ENCODE assay signal across 10 cellular contexts in genomic region chr1:150925080-150925479, GRCh38. TPM values are rescaled to one million over a fixed set of nuclear protein-coding genes. Genes with fewer than 3 reads are reported as not detected.
DNase-seq lines count a peak whose midpoint lies in the region; ATAC-seq and TF ChIP-seq lines count a peak whose summit lies in the region.
"Had no signal": no experiment of that assay in that cellular context is flagged by ENCODE, and none has a peak within 500 bp of the region (broad histone marks: within the 10 kb centered on the region; RNA-seq: fewer than 3 reads in every experiment).

No MANE protein-coding gene starts in this region.

- H3K9me3 Mint-ChIP-seq in activated CD4-positive, alpha-beta T cell treated with anti-CD3 and anti-CD28 coated beads, Interleukin-2, amount 10 ng/mL, durations not matched to agents 7 days and 5 days: peaks cover 3% of the 10 kb centered on the region

- DNase-seq in activated CD4-positive, alpha-beta T cell treated with anti-CD3 and anti-CD28 coated beads for 48 hours: peak; percentile 5
- DNase-seq in activated CD4-positive, alpha-beta T cell treated with anti-CD3 and anti-CD28 coated beads, Interleukin-2, amount 50 U/mL, for 1 hour: no peak
- DNase-seq in activated CD4-positive, alpha-beta T cell treated with anti-CD3 and anti-CD28 coated beads, Interleukin-2, amount 10 ng/mL, durations not matched to agents 7 days and 5 days: peak; percentile 22
- DNase-seq in kidney epithelial cell (ENCODE audit: low read depth): no peak
- DNase-seq in stomach: no peak
- DNase-seq: SK-N-SH had no signal

- peak overlapping the region; percentile 98 for H3K27ac Mint-ChIP-seq in activated CD4-positive, alpha-beta T cell treated with anti-CD3 and anti-CD28 coated beads, Interleukin-2, amount 10 ng/mL, durations not matched to agents 7 days and 5 days

- peaks cover 8 to 28% (median 18%) of the 10 kb centered on the region in 4 donors for H3K4me1 ChIP-seq in stomach

- H3K4me3 ChIP-seq in kidney epithelial cell (ENCODE audit: low read depth, low read length): peak overlapping the region; percentile 84
- peak overlapping the region; percentile 68 to 93 (median 76) for H3K4me3 ChIP-seq in stomach

- peak overlapping the region; percentile 97 for H3K4me3 Mint-ChIP-seq in activated CD4-positive, alpha-beta T cell treated with anti-CD3 and anti-CD28 coated beads, Interleukin-2, amount 10 ng/mL, durations not matched to agents 7 days and 5 days

- TF ChIP-seq POLR2A in stomach (IDR thresholded peaks at IDR 0.05): no peak

- H3K27ac ChIP-seq in stomach: peak overlapping the region in 2 of 5 donors; percentile 90

- CTCF ChIA-PET in activated CD4-positive, alpha-beta T cell treated with anti-CD3 and anti-CD28 coated beads, Interleukin-2, amount 10 ng/mL, durations not matched to agents 7 days and 5 days (lab: Charles Lee): interaction anchor here (0.6 kb wide), 1 partner anchor 99 kb away, joined by 3 read pairs; no protein-coding TSS in a partner anchor

- 47 to 81% (median 78%) methylated on average over 22 to 23 of the region's 23 CpGs for WGBS in stomach, 5 donors

- H3K9me3 ChIP-seq in stomach: no peaks in the 10 kb centered on the region
- H3K9me3 ChIP-seq: SK-N-SH had no signal

- no peak for TF ChIP-seq CTCF in kidney epithelial cell (IDR thresholded peaks at IDR 0.05; ENCODE audit: insufficient read depth, low read length, poor library complexity, severe bottlenecking)
- no peak for TF ChIP-seq CTCF in stomach (IDR thresholded peaks at IDR 0.05)

- ATAC-seq in GM21717 (IDR thresholded peaks at IDR 0.05; ENCODE audit: unreplicated experiment) (no peak), GM21737 (IDR thresholded peaks at IDR 0.05; ENCODE audit: unreplicated experiment) (no peak), GM19467 (IDR thresholded peaks at IDR 0.05; ENCODE audit: unreplicated experiment) (no peak)

- no peak for TF ChIP-seq EP300 in stomach (IDR thresholded peaks at IDR 0.05)

- H3K4me1 Mint-ChIP-seq in activated CD4-positive, alpha-beta T cell treated with anti-CD3 and anti-CD28 coated beads, Interleukin-2, amount 10 ng/mL, durations not matched to agents 7 days and 5 days: peaks cover 34% of the 10 kb centered on the region

- H3K27me3 ChIP-seq in kidney epithelial cell (ENCODE audit: control insufficient read depth, insufficient read depth, low read length) (no peaks in the 10 kb centered on the region), stomach (no peaks in the 10 kb centered on the region)

- H3K36me3 Mint-ChIP-seq in activated CD4-positive, alpha-beta T cell treated with anti-CD3 and anti-CD28 coated beads, Interleukin-2, amount 10 ng/mL, durations not matched to agents 7 days and 5 days (ENCODE audit: low read depth): peaks cover 29% of the 10 kb centered on the region

- intact Hi-C loops in stomach (cut with DNase I; ENCODE audit: low total_unique reads): no loop called here

- no peaks in the 10 kb centered on the region for H3K27me3 Mint-ChIP-seq in activated CD4-positive, alpha-beta T cell treated with anti-CD3 and anti-CD28 coated beads, Interleukin-2, amount 10 ng/mL, durations not matched to agents 7 days and 5 days

- no peaks in the 10 kb centered on the region for H3K36me3 ChIP-seq in kidney epithelial cell (ENCODE audit: control insufficient read depth, insufficient read depth, low read length)
- H3K36me3 ChIP-seq in stomach: peaks cover 18 to 28% (median 26%) of the 10 kb centered on the region in 4 donors

- POLR2A ChIA-PET in activated CD4-positive, alpha-beta T cell treated with anti-CD3 and anti-CD28 coated beads, Interleukin-2, amount 10 ng/mL, durations not matched to agents 7 days and 5 days (lab: Charles Lee): no interaction called here

RNA-seq across cellular contexts. Expression of gene SETDB1, which starts 1.1 kb away (rescaled TPM):
- 10 to 100 TPM; 51.1 to 58.1 TPM for total RNA-seq in activated CD4-positive, alpha-beta T cell treated with anti-CD3 and anti-CD28 coated beads, Interleukin-2, amount 10 ng/mL, durations not matched to agents 7 days and 5 days
- total RNA-seq in kidney epithelial cell (24.2 and 25.5 TPM in 2 replicates), stomach (10 to 100 TPM; 25.4 to 77.3 (median 56.0) TPM)
- 10 to 100 TPM; 13.8 to 19.6 (median 17.3) TPM for polyA plus RNA-seq in stomach

RNA-seq across cellular contexts. Expression of gene CTXND2, which starts 38.1 kb away (rescaled TPM):
- not detected for total RNA-seq in activated CD4-positive, alpha-beta T cell treated with anti-CD3 and anti-CD28 coated beads, Interleukin-2, amount 10 ng/mL, durations not matched to agents 7 days and 5 days
- not detected in 2 replicates for total RNA-seq in kidney epithelial cell
- not detected for total RNA-seq in stomach
- polyA plus RNA-seq in stomach: not detected
- polyA plus RNA-seq: AG04450, SK-N-SH had no signal

RNA-seq across cellular contexts. Expression of gene ARNT, which starts 48.7 kb away (rescaled TPM):
- 10 to 100 TPM; 38.6 to 40.5 TPM for total RNA-seq in activated CD4-positive, alpha-beta T cell treated with anti-CD3 and anti-CD28 coated beads, Interleukin-2, amount 10 ng/mL, durations not matched to agents 7 days and 5 days
- total RNA-seq in kidney epithelial cell: 17.5 and 24.3 TPM in 2 replicates
- 10 to 100 TPM; 23.8 to 64.7 (median 53.1) TPM for total RNA-seq in stomach
- polyA plus RNA-seq in stomach: 10 to 100 TPM in 2 of 3 donors, 1 to 10 TPM in 1; 8.9 to 20.2 (median 19.7) TPM

RNA-seq across cellular contexts. Expression of gene CERS2, which starts 49.6 kb away (rescaled TPM):
- 100 to 1,000 TPM; 173 to 192 TPM for total RNA-seq in activated CD4-positive, alpha-beta T cell treated with anti-CD3 and anti-CD28 coated beads, Interleukin-2, amount 10 ng/mL, durations not matched to agents 7 days and 5 days
- 138 and 143 TPM in 2 replicates for total RNA-seq in kidney epithelial cell
- 100 to 1,000 TPM in 2 of 5 donors, 10 to 100 TPM in 3; 24.9 to 117 (median 76.0) TPM for total RNA-seq in stomach
- polyA plus RNA-seq in stomach: 100 to 1,000 TPM; 101 to 125 (median 114) TPM

RNA-seq across cellular contexts. Expression of gene ANXA9, which starts 57.0 kb away (rescaled TPM):
- under 1 TPM in 1 of 2 experiments, not detected in 1; 0.10 TPM for total RNA-seq in activated CD4-positive, alpha-beta T cell treated with anti-CD3 and anti-CD28 coated beads, Interleukin-2, amount 10 ng/mL, durations not matched to agents 7 days and 5 days
- total RNA-seq in kidney epithelial cell (0.21 and 1.3 TPM in 2 replicates), stomach (not detected)
- polyA plus RNA-seq in stomach: under 1 TPM; 0.44 to 0.63 (median 0.46) TPM

Comparison
In these comparisons a context has a peak if more than half of its experiments do, and no peak if none do; other contexts are left out.
1. DNase-seq: peak in activated CD4-positive, alpha-beta T cell treated with anti-CD3 and anti-CD28 coated beads for 48 hours (single experiment) and activated CD4-positive, alpha-beta T cell treated with anti-CD3 and anti-CD28 coated beads, Interleukin-2, amount 10 ng/mL, durations not matched to agents 7 days and 5 days (single experiment); none in activated CD4-positive, alpha-beta T cell treated with anti-CD3 and anti-CD28 coated beads, Interleukin-2, amount 50 U/mL, for 1 hour (single experiment), kidney epithelial cell (single experiment) and stomach (single experiment).